ENCODE assay signal across 27 cellular contexts in the genomic region with DNA sequence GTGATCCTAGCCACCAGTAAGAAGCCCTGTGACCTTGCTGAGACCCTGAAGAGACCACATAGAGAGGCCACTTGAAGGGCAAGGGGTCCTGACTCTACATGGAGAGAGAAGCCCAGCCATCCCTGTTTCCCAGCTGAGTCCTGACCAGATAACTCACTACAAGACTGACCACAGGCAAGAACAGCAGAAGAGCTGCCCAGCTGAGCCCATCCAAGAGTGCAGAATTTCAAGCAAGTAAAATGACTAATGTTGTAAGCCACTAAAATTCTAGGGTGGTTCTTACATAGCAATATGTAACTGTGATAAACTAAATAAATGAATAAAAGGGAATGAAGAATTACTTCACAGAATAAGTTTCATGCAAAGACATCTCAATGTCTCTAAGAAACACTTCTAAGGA. TPM values are rescaled to one million over a fixed set of nuclear protein-coding genes. Genes with fewer than 3 reads are reported as not detected.
DNase-seq lines count a peak whose midpoint lies in the region; ATAC-seq, FAIRE-seq and TF ChIP-seq lines count a peak whose summit lies in the region.
"Had no signal": no experiment of that assay in that cellular context is flagged by ENCODE, and none has a peak within 500 bp of the region (broad histone marks: within the 10 kb centered on the region; RNA-seq: fewer than 3 reads in every experiment).

No MANE protein-coding gene starts in this region.

- no peak overlapping the region for H3K4me3 Mint-ChIP-seq in dendritic cell treated with granulocyte-macrophage colony-stimulating factor and Interleukin-4, amounts not matched to agents 40 ng/mL and 50 ng/mL, for 4 days
- H3K4me3 Mint-ChIP-seq in stimulated activated effector memory CD8-positive, alpha-beta T cell treated with anti-CD3 and anti-CD28 coated beads, Interleukin-12 subunit alpha, Interleukin-12 subunit beta, amount 100 ng/mL, for 72 hours, result no peak overlapping the region
- no peak overlapping the region for H3K4me3 Mint-ChIP-seq in stimulated activated memory B cell treated with anti-CD40 and anti-IgM and Interleukin-4, amounts not matched to agents 10 μg/mL and 1 μg/mL and 100 μg/mL, for 72 hours
- H3K4me3 Mint-ChIP-seq: B cell; CD4-positive, alpha-beta T cell; CD8-positive, alpha-beta T cell had no signal

- TF ChIP-seq EP300 in HepG2 (IDR thresholded peaks at IDR 0.05; ENCODE audit: low read depth in 2 of 2, low read length in 2 of 2) (no peak), HepG2 (CRISPR knock-in tag; IDR thresholded peaks at IDR 0.05; ENCODE audit: borderline replicate concordance) (no peak)

- peaks cover 23% of the 10 kb centered on the region for H3K36me3 Mint-ChIP-seq in dendritic cell treated with granulocyte-macrophage colony-stimulating factor and Interleukin-4, amounts not matched to agents 40 ng/mL and 50 ng/mL, for 4 days (ENCODE audit: low read depth)
- H3K36me3 Mint-ChIP-seq in stimulated activated effector memory CD8-positive, alpha-beta T cell treated with anti-CD3 and anti-CD28 coated beads, Interleukin-12 subunit alpha, Interleukin-12 subunit beta, amount 100 ng/mL, for 72 hours, result peaks cover 12% of the 10 kb centered on the region
- peaks cover 16% of the 10 kb centered on the region for H3K36me3 Mint-ChIP-seq in stimulated activated memory B cell treated with anti-CD40 and anti-IgM and Interleukin-4, amounts not matched to agents 10 μg/mL and 1 μg/mL and 100 μg/mL, for 72 hours

- H3K79me2 ChIP-seq in HepG2 (ENCODE audit: insufficient read depth, low read length), result no peaks in the 10 kb centered on the region

- in situ Hi-C loops in HepG2 (cut with HindIII; ENCODE audit: extremely low pct_ligation_motif_present, low pct_unique_long_range_greater_than_20kb), result no loop called here

- H2AFZ ChIP-seq in HepG2 (ENCODE audit: low read length), result no peak overlapping the region

- H3K27ac ChIP-seq in HepG2 (ENCODE audit: extremely low read length, insufficient read depth, low read length) (no peak overlapping the region), right lobe of liver (no peak overlapping the region), neutrophil (peak overlapping the region; percentile 47)
- H3K27ac ChIP-seq: 22Rv1; A549; BLaER1 treated with 17β-estradiol and CSF1 and Interleukin-3, amounts not matched to agents 10 nM and 100 nM; C4-2B had no signal

- H3K27me3 ChIP-seq in HepG2 (ENCODE audit: control insufficient read depth in 1 of 2, insufficient read depth in 2 of 2, low read length in 2 of 2) (peaks cover 0 to 8% of the 10 kb centered on the region in 2 experiments; a peak in 4 of 5 replicates), right lobe of liver (no peaks in the 10 kb centered on the region), neutrophil (no peaks in the 10 kb centered on the region)
- H3K27me3 ChIP-seq: BLaER1 treated with 17β-estradiol and CSF1 and Interleukin-3, amounts not matched to agents 10 nM and 100 nM had no signal

- no peak overlapping the region for H3K4me3 ChIP-seq in HepG2 (replicated peaks in 1 of 3; ENCODE audit: insufficient read depth in 1 of 3, low read depth in 2 of 3, low read length in 3 of 3)
- no peak overlapping the region for H3K4me3 ChIP-seq in right lobe of liver
- no peak overlapping the region for H3K4me3 ChIP-seq in neutrophil (ENCODE audit: low read depth in 1 of 2, low read length in 1 of 2)
- H3K4me3 ChIP-seq: A549; BLaER1 treated with 17β-estradiol and CSF1 and Interleukin-3, amounts not matched to agents 10 nM and 100 nM; GM12878 had no signal

- peak overlapping the region; percentile 67 for H3K27ac Mint-ChIP-seq in dendritic cell treated with granulocyte-macrophage colony-stimulating factor and Interleukin-4, amounts not matched to agents 40 ng/mL and 50 ng/mL, for 4 days
- peak overlapping the region; percentile 2 for H3K27ac Mint-ChIP-seq in stimulated activated effector memory CD8-positive, alpha-beta T cell treated with anti-CD3 and anti-CD28 coated beads, Interleukin-12 subunit alpha, Interleukin-12 subunit beta, amount 100 ng/mL, for 72 hours
- H3K27ac Mint-ChIP-seq in stimulated activated memory B cell treated with anti-CD40 and anti-IgM and Interleukin-4, amounts not matched to agents 10 μg/mL and 1 μg/mL and 100 μg/mL, for 72 hours, result no peak overlapping the region
- H3K27ac Mint-ChIP-seq: B cell; CD4-positive, alpha-beta T cell; CD8-positive, alpha-beta T cell had no signal

- no peak for TF ChIP-seq POLR2A in HepG2 (IDR thresholded peaks at IDR 0.05; ENCODE audit: insufficient read depth in 1 of 2, low read depth in 2 of 2, low read length in 2 of 2)
- TF ChIP-seq POLR2A in right lobe of liver (IDR thresholded peaks at IDR 0.05), result no peak

- no TSS peak for BruUV-seq in HepG2 (replicated peaks; lab: Mats Ljungman, UMichigan)

- no peak for TF ChIP-seq RAD21 in HepG2 (CRISPR knock-in tag; IDR thresholded peaks at IDR 0.05)

- no peak for TF ChIP-seq CTCF in HepG2 (CRISPR knock-in tag; IDR thresholded peaks at IDR 0.05)
- no peak for TF ChIP-seq CTCF in right lobe of liver (IDR thresholded peaks at IDR 0.05)
- no peak for TF ChIP-seq CTCF in neutrophil (IDR thresholded peaks at IDR 0.05)

- DNase-seq in HepG2 (ENCODE audit: low spot score) (no peak), right lobe of liver (no peak)
- DNase-seq in stimulated activated effector memory CD8-positive, alpha-beta T cell treated with anti-CD3 and anti-CD28 coated beads, Interleukin-12 subunit alpha, Interleukin-12 subunit beta, amount 100 ng/mL, for 72 hours (ENCODE audit: low spot score in 2 of 2), result no peak
- DNase-seq: CD4-positive, alpha-beta T cell; CD8-positive, alpha-beta T cell; COR-L47; DMS 273 treated with DMSO at 0.1 percent for 48 hours; DMS153; DMS53; DMS79; DND-41; EL; GDM1 had no signal

- CTCF ChIA-PET in HepG2 (lab: Yijun Ruan, JAX; ENCODE audit: low intra/inter-chr PET ratio, low total read pairs), result no interaction called here

- intact Hi-C loops in HepG2 (cut with micrococcal nuclease; ENCODE audit: unreplicated experiment), result no loop called here
- intact Hi-C loops in right lobe of liver (cut with DNase I), result no loop called here
- intact Hi-C loops in dendritic cell treated with granulocyte-macrophage colony-stimulating factor and Interleukin-4, amounts not matched to agents 40 ng/mL and 50 ng/mL, for 4 days (cut with micrococcal nuclease), result no loop called here

- H3K9me3 ChIP-seq in HepG2 (ENCODE audit: low read length), result peaks cover 12% of the 10 kb centered on the region
- no peaks in the 10 kb centered on the region for H3K9me3 ChIP-seq in right lobe of liver
- no peaks in the 10 kb centered on the region for H3K9me3 ChIP-seq in neutrophil

- POLR2A ChIA-PET in HepG2 (lab: Yijun Ruan, JAX), result no interaction called here

- ATAC-seq in HepG2, result no peak
- ATAC-seq in right lobe of liver, result no peak
- ATAC-seq in stimulated activated effector memory CD8-positive, alpha-beta T cell treated with anti-CD3 and anti-CD28 coated beads, Interleukin-12 subunit alpha, Interleukin-12 subunit beta, amount 100 ng/mL, for 72 hours, result no peak
- no peak for ATAC-seq in GM21576 (IDR thresholded peaks at IDR 0.05; ENCODE audit: unreplicated experiment)
- ATAC-seq in GM21367 (IDR thresholded peaks at IDR 0.05; ENCODE audit: unreplicated experiment), result no peak
- ATAC-seq in stimulated activated memory B cell treated with anti-CD40 and anti-IgM and Interleukin-4, amounts not matched to agents 10 μg/mL and 1 μg/mL and 100 μg/mL, for 72 hours, result no peak
- ATAC-seq: A549; CD8-positive, alpha-beta T cell had no signal

- H3K27me3 Mint-ChIP-seq in dendritic cell treated with granulocyte-macrophage colony-stimulating factor and Interleukin-4, amounts not matched to agents 40 ng/mL and 50 ng/mL, for 4 days, result no peaks in the 10 kb centered on the region
- no peaks in the 10 kb centered on the region for H3K27me3 Mint-ChIP-seq in stimulated activated memory B cell treated with anti-CD40 and anti-IgM and Interleukin-4, amounts not matched to agents 10 μg/mL and 1 μg/mL and 100 μg/mL, for 72 hours
- H3K27me3 Mint-ChIP-seq: B cell; CD4-positive, alpha-beta T cell had no signal

- no peak overlapping the region for H3K9ac ChIP-seq in HepG2 (ENCODE audit: insufficient read depth, low read depth, low read length)
- H3K9ac ChIP-seq: BLaER1 treated with 17β-estradiol and CSF1 and Interleukin-3, amounts not matched to agents 10 nM and 100 nM had no signal

- H3K9me3 Mint-ChIP-seq in dendritic cell treated with granulocyte-macrophage colony-stimulating factor and Interleukin-4, amounts not matched to agents 40 ng/mL and 50 ng/mL, for 4 days, result peaks cover 14% of the 10 kb centered on the region
- peaks cover 7% of the 10 kb centered on the region for H3K9me3 Mint-ChIP-seq in stimulated activated effector memory CD8-positive, alpha-beta T cell treated with anti-CD3 and anti-CD28 coated beads, Interleukin-12 subunit alpha, Interleukin-12 subunit beta, amount 100 ng/mL, for 72 hours
- no peaks in the 10 kb centered on the region for H3K9me3 Mint-ChIP-seq in stimulated activated memory B cell treated with anti-CD40 and anti-IgM and Interleukin-4, amounts not matched to agents 10 μg/mL and 1 μg/mL and 100 μg/mL, for 72 hours
- H3K9me3 Mint-ChIP-seq: CD4-positive, alpha-beta T cell had no signal

- H3K36me3 ChIP-seq in HepG2 (replicated peaks in 1 of 2; ENCODE audit: control insufficient read depth in 1 of 2, insufficient read depth in 2 of 2, low read length in 2 of 2) (no peaks in the 10 kb centered on the region), right lobe of liver (no peaks in the 10 kb centered on the region), neutrophil (no peaks in the 10 kb centered on the region)
- H3K36me3 ChIP-seq: BLaER1 treated with 17β-estradiol and CSF1 and Interleukin-3, amounts not matched to agents 10 nM and 100 nM had no signal

- H4K20me1 ChIP-seq in HepG2 (ENCODE audit: insufficient read depth, low read length), result no peaks in the 10 kb centered on the region
- H4K20me1 ChIP-seq: BLaER1 treated with 17β-estradiol and CSF1 and Interleukin-3, amounts not matched to agents 10 nM and 100 nM had no signal

- no peak overlapping the region for H3K4me2 ChIP-seq in HepG2 (ENCODE audit: low read depth, low read length)
- H3K4me2 ChIP-seq: A549; BLaER1 treated with 17β-estradiol and CSF1 and Interleukin-3, amounts not matched to agents 10 nM and 100 nM had no signal

- H3K4me1 ChIP-seq in HepG2 (ENCODE audit: insufficient read depth, low read length), result no peaks in the 10 kb centered on the region
- no peaks in the 10 kb centered on the region for H3K4me1 ChIP-seq in right lobe of liver
- no peaks in the 10 kb centered on the region for H3K4me1 ChIP-seq in neutrophil (ENCODE audit: control insufficient read depth in 1 of 2, insufficient read depth in 1 of 2, low read depth in 1 of 2, low read length in 1 of 2)

- H3K4me1 Mint-ChIP-seq in dendritic cell treated with granulocyte-macrophage colony-stimulating factor and Interleukin-4, amounts not matched to agents 40 ng/mL and 50 ng/mL, for 4 days (ENCODE audit: low read depth), result peaks cover 37% of the 10 kb centered on the region
- H3K4me1 Mint-ChIP-seq in stimulated activated effector memory CD8-positive, alpha-beta T cell treated with anti-CD3 and anti-CD28 coated beads, Interleukin-12 subunit alpha, Interleukin-12 subunit beta, amount 100 ng/mL, for 72 hours, result peaks cover 40% of the 10 kb centered on the region
- H3K4me1 Mint-ChIP-seq in stimulated activated memory B cell treated with anti-CD40 and anti-IgM and Interleukin-4, amounts not matched to agents 10 μg/mL and 1 μg/mL and 100 μg/mL, for 72 hours, result peaks cover 28% of the 10 kb centered on the region

- FAIRE-seq in HepG2 (lab: Jason Lieb, UNC), result no peak
- FAIRE-seq: A549, GM12892, GM18507 had no signal

RNA-seq across cellular contexts. Expression of a gene that starts 58.4 kb away (rescaled TPM):
- total RNA-seq in HepG2 (2016; rRNA removed; fragmentation: Illumina TruSeq; extraction: Trizol), result not detected in 2 replicates
- total RNA-seq in HepG2 (2016; cell fraction: cytosol; rRNA removed; fragmentation: Illumina TruSeq; extraction: Trizol; ENCODE audit: low read depth), result not detected in 2 replicates
- total RNA-seq in HepG2 (2016; cell fraction: insoluble cytoplasmic fraction; rRNA removed; fragmentation: Illumina TruSeq; extraction: Trizol), result not detected in 2 replicates
- total RNA-seq in HepG2 (2016; cell fraction: membrane; rRNA removed; fragmentation: Illumina TruSeq; extraction: Trizol), result not detected in 2 replicates
- not detected in 2 replicates for total RNA-seq in HepG2 (2016; cell fraction: nucleus; rRNA removed; fragmentation: Illumina TruSeq; extraction: Trizol)
- polyA plus RNA-seq in HepG2 (2011; rRNA removed), result 0.01 TPM in 1 of 2 replicates, not detected in the other
- polyA plus RNA-seq in HepG2 (2011; cell fraction: cytosol; rRNA removed), result 0.04 TPM in 1 of 2 replicates, not detected in the other
- polyA plus RNA-seq in HepG2 (2011; cell fraction: nucleus; rRNA removed), result 0.03 TPM in 1 of 2 replicates, not detected in the other
- not detected in 2 replicates for polyA plus RNA-seq in HepG2 (2012)
- not detected in 2 replicates for polyA plus RNA-seq in HepG2 (2016; cell fraction: cytosol; fragmentation: Illumina TruSeq; extraction: Trizol; ENCODE audit: low read depth)
- not detected in 2 replicates for polyA plus RNA-seq in HepG2 (2016; cell fraction: insoluble cytoplasmic fraction; fragmentation: Illumina TruSeq; extraction: Trizol; ENCODE audit: low read depth)
- polyA plus RNA-seq in HepG2 (2016; cell fraction: membrane; fragmentation: Illumina TruSeq; extraction: Trizol; ENCODE audit: low read depth), result not detected in 2 replicates
- not detected in 2 replicates for polyA plus RNA-seq in HepG2 (2016; cell fraction: nucleus; fragmentation: Illumina TruSeq; extraction: Trizol; ENCODE audit: insufficient read depth, low read depth)
- polyA minus RNA-seq in HepG2 (2011; rRNA and poly(A)+ RNA removed; ENCODE audit: low replicate concordance), result 0.16 TPM in 1 of 2 replicates, not detected in the other
- polyA minus RNA-seq in HepG2 (2011; cell fraction: cytosol; rRNA and poly(A)+ RNA removed), result not detected in 2 replicates
- not detected in 2 replicates for polyA minus RNA-seq in HepG2 (2011; cell fraction: nucleus; rRNA and poly(A)+ RNA removed)
- total RNA-seq in right lobe of liver, result 10 to 100 TPM in 1 of 6 experiments, 1 to 10 TPM in 5; 5.0 to 15.3 (median 7.1) TPM
- total RNA-seq: G401 had no signal
